In genomic region chr14:53953002-53953827, GRCh38 we compare ENCODE assay signal across 8 cellular contexts. TPM values are rescaled to one million over a fixed set of nuclear protein-coding genes. Genes with fewer than 3 reads are reported as not detected.
DNase-seq lines count a peak whose midpoint lies in the region; ATAC-seq and TF ChIP-seq lines count a peak whose summit lies in the region.

No MANE protein-coding gene starts in this region.

- H3K4me3 ChIP-seq in BLaER1 treated with 17β-estradiol and CSF1 and Interleukin-3, amounts not matched to agents 10 nM and 100 nM, result peak overlapping the region; percentile 63 to 77 (median 70)
- H3K4me3 ChIP-seq in HEK293 (ENCODE audit: low read depth, low read length) (peak overlapping the region; percentile 49), SJSA1 (peak overlapping the region; percentile 49), duodenal mucosa (ENCODE audit: low read depth in 1 of 2, low read length in 2 of 2) (peak overlapping the region; percentile 76 to 80), left lung (peak overlapping the region; percentile 52 to 61)

- peak overlapping the region; percentile 69 to 80 (median 79) for H3K9ac ChIP-seq in BLaER1 treated with 17β-estradiol and CSF1 and Interleukin-3, amounts not matched to agents 10 nM and 100 nM
- peak overlapping the region; percentile 27 to 70 for H3K9ac ChIP-seq in duodenal mucosa (ENCODE audit: low read depth in 1 of 2, low read length in 2 of 2)

- CTCF ChIA-PET in HEK293 (lab: Yijun Ruan, JAX), result no interaction called here

- intact Hi-C loops in left lung (cut with DNase I), result no loop called here

- ATAC-seq in left lung (peak; percentile 81), HG03135 (IDR thresholded peaks at IDR 0.05; ENCODE audit: unreplicated experiment) (no peak), HG03469 (IDR thresholded peaks at IDR 0.05; ENCODE audit: unreplicated experiment) (no peak)

- peaks cover 0 to 37% (median 15%) of the 10 kb centered on the region in 11 experiments; a peak in 19 of 22 replicates for H3K36me3 ChIP-seq in BLaER1 treated with 17β-estradiol and CSF1 and Interleukin-3, amounts not matched to agents 10 nM and 100 nM
- H3K36me3 ChIP-seq in HEK293 (ENCODE audit: control insufficient read depth in 2 of 2, insufficient read depth in 1 of 2, low read length in 2 of 2), result peaks cover 0 to 20% of the 10 kb centered on the region in 2 experiments; a peak in 1 of 3 replicates
- no peaks in the 10 kb centered on the region for H3K36me3 ChIP-seq in SJSA1
- H3K36me3 ChIP-seq in duodenal mucosa (ENCODE audit: control insufficient read depth in 1 of 2, insufficient read depth in 2 of 2, low read length in 2 of 2), result peaks cover 2 to 11% of the 10 kb centered on the region in 2 donors
- no peaks in the 10 kb centered on the region for H3K36me3 ChIP-seq in left lung

- H3K27ac ChIP-seq in BLaER1 treated with 17β-estradiol and CSF1 and Interleukin-3, amounts not matched to agents 10 nM and 100 nM, result peak overlapping the region; percentile 50 to 71 (median 67); a peak in 21 of 22 replicates
- H3K27ac ChIP-seq in HEK293 (ENCODE audit: extremely low read depth, low read depth, low read length) (peak overlapping the region; percentile 88), SJSA1 (no peak overlapping the region), duodenal mucosa (ENCODE audit: low read depth, low read length) (peak overlapping the region; percentile 74), left lung (peak overlapping the region; percentile 83 to 91)

- peaks cover 14 to 61% (median 49%) of the 10 kb centered on the region in 10 experiments for H3K4me1 ChIP-seq in BLaER1 treated with 17β-estradiol and CSF1 and Interleukin-3, amounts not matched to agents 10 nM and 100 nM
- H3K4me1 ChIP-seq in HEK293 (ENCODE audit: control insufficient read depth, insufficient read depth, low read length) (peaks cover 12% of the 10 kb centered on the region), SJSA1 (replicated peaks) (peaks cover 37% of the 10 kb centered on the region), duodenal mucosa (ENCODE audit: control insufficient read depth in 1 of 2, insufficient read depth in 2 of 2, low read length in 2 of 2) (peaks cover 12 to 16% of the 10 kb centered on the region in 2 donors), left lung (peaks cover 4 to 31% of the 10 kb centered on the region in 2 donors)

- peaks cover 0 to 14% (median 0%) of the 10 kb centered on the region in 11 experiments; a peak in 6 of 22 replicates for H4K20me1 ChIP-seq in BLaER1 treated with 17β-estradiol and CSF1 and Interleukin-3, amounts not matched to agents 10 nM and 100 nM

- DNase-seq in SJSA1 (ENCODE audit: low read depth in 1 of 2, low spot score in 2 of 2) (peak; percentile 47 to 71), left lung (peak; percentile 87 to 91)
- DNase-seq in stimulated activated CD4-positive, alpha-beta T cell treated with anti-CD3 and anti-CD28 coated beads, TNF-alpha, amount 100 ng/mL, for 24 hours (ENCODE audit: low read depth in 3 of 3), result peak in 2 of 3 experiments; percentile 11 to 36

- peak overlapping the region; percentile 94 to 100 (median 99) for H3K4me2 ChIP-seq in BLaER1 treated with 17β-estradiol and CSF1 and Interleukin-3, amounts not matched to agents 10 nM and 100 nM

- POLR2A ChIA-PET in HEK293 (lab: Yijun Ruan, JAX), result interaction anchor here (0.6 to 1.3 kb wide), 11 partner anchors 8 to 569 kb away, joined by 3 to 5 read pairs (median 4); no protein-coding TSS in a partner anchor

- H3K9me3 ChIP-seq in BLaER1 treated with 17β-estradiol and CSF1 and Interleukin-3, amounts not matched to agents 10 nM and 100 nM (replicated peaks in 1 of 11), result no peaks in the 10 kb centered on the region
- H3K9me3 ChIP-seq in HEK293 (ENCODE audit: control insufficient read depth, insufficient read depth, low read depth, low read length), result no peaks in the 10 kb centered on the region
- no peaks in the 10 kb centered on the region for H3K9me3 ChIP-seq in SJSA1 (replicated peaks)
- no peaks in the 10 kb centered on the region for H3K9me3 ChIP-seq in duodenal mucosa (ENCODE audit: control insufficient read depth in 1 of 2, low read length in 2 of 2)
- H3K9me3 ChIP-seq in left lung, result no peaks in the 10 kb centered on the region

- TF ChIP-seq CTCF in HEK293 (tag by site-specific recombination; IDR thresholded peaks at IDR 0.05) (no peak), left lung (IDR thresholded peaks at IDR 0.05) (no peak)

- H3K27me3 ChIP-seq in BLaER1 treated with 17β-estradiol and CSF1 and Interleukin-3, amounts not matched to agents 10 nM and 100 nM, result peaks cover 11 to 30% (median 16%) of the 10 kb centered on the region in 11 experiments; a peak in 18 of 22 replicates
- peaks cover 43% of the 10 kb centered on the region for H3K27me3 ChIP-seq in SJSA1 (replicated peaks)
- H3K27me3 ChIP-seq in duodenal mucosa (ENCODE audit: control insufficient read depth in 1 of 2, insufficient read depth in 2 of 2, low read length in 2 of 2), result peaks cover 8 to 25% of the 10 kb centered on the region in 2 donors
- peaks cover 7 to 75% of the 10 kb centered on the region in 2 donors for H3K27me3 ChIP-seq in left lung

TF ChIP-seq in HEK293, 187 proteins besides CTCF, POLR2A, EP300 and RAD21 (continues in another document):
- peak; percentile 61; the same call in 1 of the 2 replicates for TF ChIP-seq ZXDB (tag by site-specific recombination; IDR thresholded peaks at IDR 0.05)
- TF ChIP-seq ZIC2 (tag by site-specific recombination; IDR thresholded peaks at IDR 0.05), result no peak
- TF ChIP-seq GLIS2 (tag by site-specific recombination; IDR thresholded peaks at IDR 0.05), result no peak
- TF ChIP-seq PRDM6 (tag by site-specific recombination; IDR thresholded peaks at IDR 0.05), result no peak
- peak; percentile 54 for TF ChIP-seq ZNF366 (tag by site-specific recombination; conservative IDR thresholded peaks at IDR 0.05)
- TF ChIP-seq ZNF704 (tag by site-specific recombination; IDR thresholded peaks at IDR 0.05), result no peak
- TF ChIP-seq ZNF707 (tag by site-specific recombination; IDR thresholded peaks at IDR 0.05), result no peak
- TF ChIP-seq ZNF211 (tag by site-specific recombination; IDR thresholded peaks at IDR 0.05; ENCODE audit: low read depth), result no peak
- TF ChIP-seq ZNF530 (tag by site-specific recombination; IDR thresholded peaks at IDR 0.05; ENCODE audit: low read depth), result no peak
- TF ChIP-seq ZNF280C (tag by site-specific recombination; IDR thresholded peaks at IDR 0.05), result no peak

RNA-seq across cellular contexts. Expression of gene BMP4, which starts 3.4 kb away (rescaled TPM):
- total RNA-seq in SJSA1 (2014; rRNA removed; shearing (Covaris generic)), result 1.8 and 3.4 TPM in 2 replicates
- 10 to 100 TPM; 14.0 to 39.3 TPM for total RNA-seq in left lung

Comparison
In these comparisons a context has a peak if more than half of its experiments do, and no peak if none do; other contexts are left out.
1. DNase-seq: peak in every context shown above with its lines; median percentile 89 in left lung; 59 in SJSA1; 24 in stimulated activated CD4-positive, alpha-beta T cell treated with anti-CD3 and anti-CD28 coated beads, TNF-alpha, amount 100 ng/mL, for 24 hours.